8 cellular contexts compared by ENCODE assay signal in the genomic region with DNA sequence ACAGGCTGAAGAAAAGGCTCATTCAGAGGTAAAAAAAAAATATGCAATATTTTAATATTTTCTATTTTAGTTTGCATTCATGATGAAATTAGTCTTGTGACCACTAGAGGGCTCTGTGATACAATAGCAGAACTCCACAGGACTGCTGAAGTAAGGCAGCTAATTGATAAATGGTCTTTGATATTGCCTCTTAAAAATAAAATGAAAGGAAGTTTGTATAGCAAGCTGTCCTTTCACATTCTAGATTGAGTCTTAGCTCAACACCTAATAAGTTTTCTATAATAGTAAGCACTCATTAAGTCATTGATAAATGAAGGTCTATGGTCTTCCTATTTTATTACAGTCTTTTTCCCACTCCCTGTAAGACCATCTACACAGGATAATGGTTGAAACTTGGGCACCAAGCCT.
DNase-seq lines count a peak whose midpoint lies in the region; ATAC-seq lines count a peak whose summit lies in the region.

No MANE protein-coding gene starts in this region.

- H3K4me3 ChIP-seq in adipocyte (ENCODE audit: low read length): no peak overlapping the region

- no peaks in the 10 kb centered on the region for H3K27me3 ChIP-seq in adipocyte (replicated peaks; ENCODE audit: control insufficient read depth, insufficient read depth, low read length)

- in situ Hi-C loops in G401 (cut with HindIII; ENCODE audit: low sequenced_read_pairs): no loop called here

- no peak for ATAC-seq in GM18520 (IDR thresholded peaks at IDR 0.05; ENCODE audit: unreplicated experiment)

- H3K4me1 ChIP-seq in adipocyte (ENCODE audit: control insufficient read depth, insufficient read depth, low read length): peaks cover 13% of the 10 kb centered on the region

- H3K9me3 ChIP-seq in adipocyte (ENCODE audit: control insufficient read depth, low read length): no peaks in the 10 kb centered on the region

- peak; percentile 72 for DNase-seq in G401 (ENCODE audit: low spot score)
- peak; percentile 47 for DNase-seq in HCEC 1CT
- DNase-seq in NCI-H1417 treated with DMSO at 0.1 percent for 48 hours (lab: John Stamatoyannopoulos, UW): peak; percentile 21
- peak; percentile 82 for DNase-seq in adipocyte (ENCODE audit: low read depth)
- DNase-seq in kidney tubule cell (ENCODE audit: low spot score): peak; percentile 47
- no peak for DNase-seq in OCI-M2 (lab: John Stamatoyannopoulos, UW; ENCODE audit: unreplicated experiment)
- no peak for DNase-seq in stimulated activated CD4-positive, alpha-beta T cell treated with anti-CD3 and anti-CD28 coated beads, Interleukin-1b, Interleukin-23, amount 100 ng/mL, for 48 hours

- H3K36me3 ChIP-seq in adipocyte (ENCODE audit: control insufficient read depth, insufficient read depth, low read length, severe bottlenecking): peaks cover 30% of the 10 kb centered on the region

- no peak overlapping the region for H3K9ac ChIP-seq in adipocyte (ENCODE audit: low read length)

Comparison
In these comparisons a context has a peak if more than half of its experiments do, and no peak if none do; other contexts are left out.
1. DNase-seq: peak in G401 (single experiment), HCEC 1CT (single experiment), NCI-H1417 treated with DMSO at 0.1 percent for 48 hours (single experiment), adipocyte (single experiment) and kidney tubule cell (single experiment); none in OCI-M2 (single experiment) and stimulated activated CD4-positive, alpha-beta T cell treated with anti-CD3 and anti-CD28 coated beads, Interleukin-1b, Interleukin-23, amount 100 ng/mL, for 48 hours (single experiment).